Comparison of ENCODE assay signal across 1 cellular context in genomic region chr22:49400136-49400865, GRCh38.
TF ChIP-seq lines count a peak whose summit lies in the region.

No MANE protein-coding gene starts in this region.

TF ChIP-seq in SK-N-SH treated with all-trans-retinoic acid at 6 μM for 48 hours, 23 proteins besides CTCF, POLR2A, EP300 and RAD21 (continued from another document):
- TF ChIP-seq TSHZ2 (CRISPR knock-in tag; IDR thresholded peaks at IDR 0.05) (no peak), PPARA (CRISPR knock-in tag; IDR thresholded peaks at IDR 0.05; ENCODE audit: borderline replicate concordance) (no peak), ZNF8 (CRISPR knock-in tag; IDR thresholded peaks at IDR 0.05) (no peak)
